ENCODE assay signal across 16 cellular contexts in genomic region chrY:12984637-12985344, GRCh38.
"Had no signal": no experiment of that assay in that cellular context is flagged by ENCODE, and none has a peak within 500 bp of the region (broad histone marks: within the 10 kb centered on the region; RNA-seq: fewer than 3 reads in every experiment).

No MANE protein-coding gene starts in this region.

- H3K4me1 ChIP-seq: heart right ventricle, sigmoid colon, testis, tibial nerve had no signal

- H3K27me3 Mint-ChIP-seq: stimulated activated naive CD8-positive, alpha-beta T cell treated with anti-CD3 and anti-CD28 coated beads, Interleukin-15, amount 100 ng/mL, for 72 hours had no signal

- H3K27ac ChIP-seq: heart right ventricle, neutrophil, sigmoid colon, skin epidermis, testis, tibial nerve had no signal

- H3K4me1 Mint-ChIP-seq: naive thymus-derived CD4-positive, alpha-beta T cell; nephron progenitor cell; stimulated activated naive B cell treated with anti-CD40 and anti-IgM and Interleukin-4, amounts not matched to agents 10 μg/mL and 1 μg/mL and 100 μg/mL, for 72 hours; stimulated activated naive CD8-positive, alpha-beta T cell treated with anti-CD3 and anti-CD28 coated beads, Interleukin-15, amount 100 ng/mL, for 72 hours had no signal

- H3K36me3 ChIP-seq: heart right ventricle, neutrophil, sigmoid colon, tibial nerve had no signal

- H3K4me3 Mint-ChIP-seq: naive thymus-derived CD4-positive, alpha-beta T cell; nephron progenitor cell; stimulated activated naive B cell treated with anti-CD40 and anti-IgM and Interleukin-4, amounts not matched to agents 10 μg/mL and 1 μg/mL and 100 μg/mL, for 72 hours; stimulated activated naive CD8-positive, alpha-beta T cell treated with anti-CD3 and anti-CD28 coated beads, Interleukin-15, amount 100 ng/mL, for 72 hours had no signal

- H3K9me3 Mint-ChIP-seq: nephron progenitor cell had no signal

- H3K4me3 ChIP-seq: heart right ventricle, sigmoid colon, skin epidermis, testis, tibial nerve had no signal

- ATAC-seq: esophagus mucosa; naive thymus-derived CD4-positive, alpha-beta T cell; stimulated activated naive B cell treated with anti-CD40 and anti-IgM and Interleukin-4, amounts not matched to agents 10 μg/mL and 1 μg/mL and 100 μg/mL, for 72 hours; stimulated activated naive CD8-positive, alpha-beta T cell treated with anti-CD3 and anti-CD28 coated beads, Interleukin-15, amount 100 ng/mL, for 72 hours had no signal

- H3K27ac Mint-ChIP-seq: naive thymus-derived CD4-positive, alpha-beta T cell; nephron progenitor cell; stimulated activated naive B cell treated with anti-CD40 and anti-IgM and Interleukin-4, amounts not matched to agents 10 μg/mL and 1 μg/mL and 100 μg/mL, for 72 hours; stimulated activated naive CD8-positive, alpha-beta T cell treated with anti-CD3 and anti-CD28 coated beads, Interleukin-15, amount 100 ng/mL, for 72 hours had no signal

- H3K9me3 ChIP-seq: heart right ventricle, neutrophil, sigmoid colon, testis, tibial nerve had no signal

- H3K27me3 ChIP-seq: heart right ventricle, neutrophil, sigmoid colon, testis, tibial nerve had no signal

- H3K36me3 Mint-ChIP-seq: naive thymus-derived CD4-positive, alpha-beta T cell; stimulated activated naive B cell treated with anti-CD40 and anti-IgM and Interleukin-4, amounts not matched to agents 10 μg/mL and 1 μg/mL and 100 μg/mL, for 72 hours had no signal

- DNase-seq: effector memory CD4-positive, alpha-beta T cell; heart right ventricle; hypothalamus; naive thymus-derived CD4-positive, alpha-beta T cell; nephron progenitor cell; posterior cingulate gyrus; sigmoid colon; stimulated activated CD4-positive, alpha-beta T cell treated with anti-CD3 and anti-CD28 coated beads, Interleukin-2, amount 100 ng/mL, for 24 hours; stimulated activated CD4-positive, alpha-beta T cell treated with anti-CD3 and anti-CD28 coated beads, Interleukin-4, amount 100 ng/mL, for 4 hours; stimulated activated naive B cell treated with anti-CD40 and anti-IgM and Interleukin-4, amounts not matched to agents 10 μg/mL and 1 μg/mL and 100 μg/mL, for 72 hours; stimulated activated naive CD8-positive, alpha-beta T cell treated with anti-CD3 and anti-CD28 coated beads, Interleukin-15, amount 100 ng/mL, for 72 hours; testis had no signal
